11 cellular contexts compared by ENCODE assay signal in genomic region chr19:39993605-39994004, GRCh38. TPM values are rescaled to one million over a fixed set of nuclear protein-coding genes. Genes with fewer than 3 reads are reported as not detected.
"Had no signal": no experiment of that assay in that cellular context is flagged by ENCODE, and none has a peak within 500 bp of the region (broad histone marks: within the 10 kb centered on the region; RNA-seq: fewer than 3 reads in every experiment).

No MANE protein-coding gene starts in this region.

- FAIRE-seq: H1, H54 had no signal

- H3K27ac ChIP-seq: GM23248 had no signal

- DNase-seq: GM23248, GOT3, H7, H9, HCEC 1CT, HFFc6 had no signal

- ATAC-seq: GM23338, HCT116 had no signal

- H3K4me3 ChIP-seq: GM23248, GM23338, HAP-1 had no signal

- H3K4me2 ChIP-seq: GM23338 had no signal

- H3K9ac ChIP-seq: GM23248 had no signal

- H2AFZ ChIP-seq: GM23248, GM23338 had no signal

RNA-seq across cellular contexts. Expression of gene FCGBP, which starts 59.2 kb away (rescaled TPM):
- total RNA-seq: GM23248 had no signal
- polyA plus RNA-seq: GM23248 had no signal
